Comparison of ENCODE assay signal across 8 cellular contexts in the genomic region with DNA sequence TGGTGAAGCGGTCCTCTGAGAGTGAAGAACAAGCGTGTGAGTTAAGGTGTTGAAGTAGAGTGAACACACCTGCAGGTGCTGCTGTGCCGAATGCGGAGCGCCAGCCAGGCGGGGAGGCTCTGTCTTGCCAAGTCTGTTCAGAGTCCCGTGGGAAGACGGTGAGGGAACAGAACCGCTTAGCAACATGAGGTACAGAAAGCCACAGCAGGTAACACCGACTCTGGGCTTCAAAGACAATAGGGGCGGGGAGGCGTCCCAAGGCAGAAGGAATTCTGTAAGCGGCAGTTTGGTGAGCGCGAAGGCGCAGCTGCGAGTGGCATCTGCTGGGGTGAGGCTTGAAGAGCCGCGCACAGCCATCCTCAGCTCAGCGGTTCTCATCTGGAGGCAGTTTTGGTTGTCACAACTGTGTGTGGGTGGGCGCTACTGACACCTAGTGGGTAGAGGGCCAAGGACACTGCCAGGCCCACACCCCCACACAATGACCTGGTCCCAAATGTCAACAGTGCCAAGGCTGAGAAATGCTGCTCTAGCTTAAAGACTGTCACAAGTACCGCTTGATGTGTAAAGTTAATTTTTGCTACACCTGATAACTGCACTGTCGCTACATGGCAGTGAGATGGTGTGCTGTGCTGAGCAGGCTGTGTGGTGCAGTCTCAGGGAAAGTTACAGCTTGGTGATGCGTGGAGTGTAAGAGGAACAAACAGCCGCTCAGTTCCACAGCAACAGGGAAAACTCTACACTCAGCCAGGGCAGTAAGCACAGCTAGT.
DNase-seq lines count a peak whose midpoint lies in the region; ATAC-seq and TF ChIP-seq lines count a peak whose summit lies in the region.

No MANE protein-coding gene starts in this region.

- no peak overlapping the region for H2BK5ac ChIP-seq in IMR-90 (ENCODE audit: low read depth, low read length, poor library complexity, severe bottlenecking)

- no peak overlapping the region for H3K4ac ChIP-seq in IMR-90 (ENCODE audit: low read depth, low read length)

- no peak overlapping the region for H3K23ac ChIP-seq in IMR-90 (ENCODE audit: low read depth, low read length)

- in situ Hi-C loops in IMR-90 (cut with MboI; ENCODE audit: low sequenced_read_pairs) = no loop called here

- H3K4me3 ChIP-seq in IMR-90 (ENCODE audit: insufficient read depth, low read depth, low read length) (no peak overlapping the region), SK-N-SH (ENCODE audit: low read depth in 2 of 2, low read length in 1 of 2) (no peak overlapping the region; a peak in 1 of 4 replicates), esophagus squamous epithelium (no peak overlapping the region), osteoblast (ENCODE audit: insufficient read depth, low read length) (no peak overlapping the region)

- TF ChIP-seq POLR2A in IMR-90 (IDR thresholded peaks at IDR 0.05; ENCODE audit: low read depth, low read length) = no peak
- no peak for TF ChIP-seq POLR2A in esophagus squamous epithelium (IDR thresholded peaks at IDR 0.05)

- H3K56ac ChIP-seq in IMR-90 (ENCODE audit: extremely low read depth, insufficient read depth, low read length) = no peak overlapping the region

- intact Hi-C loops in IMR-90 (cut with micrococcal nuclease) (no loop called here), esophagus squamous epithelium (cut with DNase I) (no loop called here)

- H2AK9ac ChIP-seq in IMR-90 (replicated peaks; ENCODE audit: low read depth, low read length, poor library complexity) = peak overlapping the region; percentile 0

- H3K9me3 ChIP-seq in IMR-90 (ENCODE audit: control insufficient read depth, insufficient read depth, low read length) (no peaks in the 10 kb centered on the region; the same call in 1 of the 2 replicates), SK-N-SH (no peaks in the 10 kb centered on the region), esophagus squamous epithelium (no peaks in the 10 kb centered on the region), osteoblast (ENCODE audit: low read depth, low read length) (no peaks in the 10 kb centered on the region)

- no peak overlapping the region for H2BK15ac ChIP-seq in IMR-90 (ENCODE audit: low read depth, low read length)

- no peak overlapping the region for H4K91ac ChIP-seq in IMR-90 (ENCODE audit: insufficient read depth, low read depth, low read length)

- no peak overlapping the region for H2AK5ac ChIP-seq in IMR-90 (ENCODE audit: low read depth, low read length)

- peak overlapping the region; percentile 15 for H2AFZ ChIP-seq in IMR-90 (replicated peaks; ENCODE audit: low read length, poor library complexity)
- no peak overlapping the region for H2AFZ ChIP-seq in SK-N-SH (ENCODE audit: low read depth)
- no peak overlapping the region for H2AFZ ChIP-seq in osteoblast (ENCODE audit: low read length)

- TF ChIP-seq EP300 in SK-N-SH (IDR thresholded peaks at IDR 0.05; ENCODE audit: borderline replicate concordance in 1 of 2, low read depth in 1 of 2, low read length in 1 of 2) = no peak

- no peak overlapping the region for H2BK20ac ChIP-seq in IMR-90 (ENCODE audit: low read depth, low read length)

- H3K4me2 ChIP-seq in IMR-90 (ENCODE audit: low read depth, low read length) (no peak overlapping the region), SK-N-SH (no peak overlapping the region), osteoblast (ENCODE audit: insufficient read depth, low read length) (no peak overlapping the region)

- no peaks in the 10 kb centered on the region for H4K20me1 ChIP-seq in IMR-90 (ENCODE audit: insufficient read depth, low read length)
- no peaks in the 10 kb centered on the region for H4K20me1 ChIP-seq in SK-N-SH (ENCODE audit: insufficient read depth)
- no peaks in the 10 kb centered on the region for H4K20me1 ChIP-seq in osteoblast (ENCODE audit: insufficient read depth, low read length)

- no peak overlapping the region for H3K9ac ChIP-seq in IMR-90 (ENCODE audit: low read depth, low read length)
- no peak overlapping the region for H3K9ac ChIP-seq in SK-N-SH

- no peak overlapping the region for H2BK120ac ChIP-seq in IMR-90 (ENCODE audit: low read depth, low read length)

- no TSS peak for BruUV-seq in IMR-90 (replicated peaks; lab: Mats Ljungman, UMichigan)

- H3K27ac ChIP-seq in IMR-90 (ENCODE audit: insufficient read depth, low read length) (no peak overlapping the region), SK-N-SH (ENCODE audit: low read depth in 2 of 2, low read length in 1 of 2) (no peak overlapping the region), esophagus squamous epithelium (no peak overlapping the region), osteoblast (ENCODE audit: low read depth, low read length) (no peak overlapping the region)

- H3K9me2 ChIP-seq in SK-N-SH = no peaks in the 10 kb centered on the region

- peak; percentile 4 for DNase-seq in NCI-H146 (lab: John Stamatoyannopoulos, UW)
- DNase-seq in NCI-H146 treated with DMSO at 0.1 percent for 48 hours (lab: John Stamatoyannopoulos, UW; ENCODE audit: unreplicated experiment) = no peak
- DNase-seq in GM19240 (ENCODE audit: insufficient read length, low spot score) = peak; percentile 11
- DNase-seq in IMR-90 = no peak
- DNase-seq in SK-N-SH = peak; percentile 74
- DNase-seq in esophagus squamous epithelium (lab: John Stamatoyannopoulos, UW) = no peak
- DNase-seq in osteoblast (ENCODE audit: insufficient read length, low spot score, missing footprints) = no peak
- no peak for DNase-seq in central memory CD4-positive, alpha-beta T cell

- H3K27me3 ChIP-seq in IMR-90 (ENCODE audit: control insufficient read depth, insufficient read depth, low read length) (no peaks in the 10 kb centered on the region), SK-N-SH (ENCODE audit: insufficient read depth) (no peaks in the 10 kb centered on the region), esophagus squamous epithelium (no peaks in the 10 kb centered on the region), osteoblast (ENCODE audit: insufficient read depth, low read length) (no peaks in the 10 kb centered on the region)

- H3K4me1 ChIP-seq in IMR-90 (ENCODE audit: control insufficient read depth, insufficient read depth, low read length) (no peaks in the 10 kb centered on the region), SK-N-SH (ENCODE audit: control insufficient read depth in 1 of 2, insufficient read depth in 2 of 2, low read depth in 1 of 2, low read length in 1 of 2) (no peaks in the 10 kb centered on the region), esophagus squamous epithelium (no peaks in the 10 kb centered on the region), osteoblast (ENCODE audit: insufficient read depth, low read length) (no peaks in the 10 kb centered on the region)

- no peaks in the 10 kb centered on the region for H3F3A ChIP-seq in SK-N-SH (replicated peaks; ENCODE audit: insufficient read depth)

- H3K36me3 ChIP-seq in IMR-90 (ENCODE audit: control insufficient read depth, insufficient read depth, low read length) (peaks cover 24% of the 10 kb centered on the region), SK-N-SH (replicated peaks in 1 of 2; ENCODE audit: control insufficient read depth in 1 of 2, insufficient read depth in 2 of 2, low read length in 1 of 2) (peaks cover 0 to 33% of the 10 kb centered on the region in 2 experiments), esophagus squamous epithelium (peaks cover 0 to 71% (median 0%) of the 10 kb centered on the region in 3 donors), osteoblast (ENCODE audit: insufficient read depth, low read length) (no peaks in the 10 kb centered on the region)

- dilution Hi-C loops in IMR-90 (cut with HindIII; ENCODE audit: low sequenced_read_pairs, unreplicated experiment) = no loop called here

- no peaks in the 10 kb centered on the region for H3K79me1 ChIP-seq in IMR-90 (ENCODE audit: low read depth in 1 of 2, low read length in 2 of 2)

- peak; percentile 71 for ATAC-seq in IMR-90 (ENCODE audit: low read depth)

- CTCF ChIA-PET in IMR-90 (lab: Yijun Ruan, JAX) (no interaction called here), SK-N-SH (lab: Yijun Ruan, JAX) (interaction anchor here (0.6 to 1.5 kb wide), 17 partner anchors 9 to 181 kb away, joined by 3 to 5 read pairs (median 4); partner anchors contain the start of gene LTC4S)

- 84% methylated on average over 12 of the region's 25 CpGs; no CpG with 5 or more reads in 1 of the 2 experiments for WGBS in IMR-90 (ENCODE audit: extremely low coverage in 2 of 2, insufficient read length in 1 of 2), 2 experiments
- WGBS in SK-N-SH (ENCODE audit: low lambda C conversion rate) = 95% methylated on average over 19 of the region's 25 CpGs
- 83 to 87% methylated on average over 21 to 23 of the region's 25 CpGs for whole genome bisulfite sequencing in esophagus squamous epithelium, 2 donors

- no peak overlapping the region for H3K18ac ChIP-seq in IMR-90 (ENCODE audit: low read depth, low read length)

- H3K79me2 ChIP-seq in SK-N-SH (ENCODE audit: insufficient read depth) (no peaks in the 10 kb centered on the region), osteoblast (ENCODE audit: insufficient read depth, low read length) (no peaks in the 10 kb centered on the region)

- H3K14ac ChIP-seq in IMR-90 (replicated peaks; ENCODE audit: low read depth, low read length) = no peak overlapping the region

- peak; percentile 19; the same call in 1 of the 2 replicates for TF ChIP-seq CTCF in IMR-90 (conservative IDR thresholded peaks at IDR 0.05; ENCODE audit: low read depth, low read length)
- TF ChIP-seq CTCF in SK-N-SH (IDR thresholded peaks at IDR 0.05) = peak; percentile 48
- TF ChIP-seq CTCF in esophagus squamous epithelium (IDR thresholded peaks at IDR 0.05) = peak in 5 of 6 experiments; percentile 15 to 54 (median 26)
- peak; percentile 25 for TF ChIP-seq CTCF in osteoblast (IDR thresholded peaks at IDR 0.05; ENCODE audit: extremely low read depth, low read depth, low read length)

- POLR2A ChIA-PET in IMR-90 (lab: Charles Lee; ENCODE audit: unreplicated experiment) = no interaction called here
- POLR2A ChIA-PET in SK-N-SH (lab: Yijun Ruan, JAX) = no interaction called here

- H3K9me1 ChIP-seq in IMR-90 (ENCODE audit: insufficient read depth, low read length) = peaks cover 3% of the 10 kb centered on the region; the same call in 1 of the 2 replicates

- TF ChIP-seq RAD21 in IMR-90 (IDR thresholded peaks at IDR 0.05; ENCODE audit: low read length) = no peak
- TF ChIP-seq RAD21 in SK-N-SH (IDR thresholded peaks at IDR 0.05; ENCODE audit: low read length) = peak; percentile 56

- no peak overlapping the region for H4K8ac ChIP-seq in IMR-90 (ENCODE audit: low read depth in 2 of 2, low read length in 2 of 2)

- H4K5ac ChIP-seq in IMR-90 (ENCODE audit: low read depth, low read length) = no peak overlapping the region

TF ChIP-seq in IMR-90, 13 proteins besides CTCF, POLR2A, EP300 and RAD21 (continues in another document):
- TF ChIP-seq RFX5 (IDR thresholded peaks at IDR 0.05; ENCODE audit: low read depth, low read length) (no peak), MAZ (IDR thresholded peaks at IDR 0.05; ENCODE audit: borderline replicate concordance, low read depth, low read length) (no peak), MXI1 (IDR thresholded peaks at IDR 0.05; ENCODE audit: borderline replicate concordance, low read depth, low read length) (no peak)

TF ChIP-seq in SK-N-SH, 30 proteins besides CTCF, POLR2A, EP300 and RAD21 (continues in another document):
- no peak for TF ChIP-seq TCF12 (IDR thresholded peaks at IDR 0.05)

Comparison
In these comparisons a context has a peak if more than half of its experiments do, and no peak if none do; other contexts are left out.
1. DNase-seq: peak in NCI-H146 (single experiment), GM19240 (single experiment) and SK-N-SH (single experiment); none in NCI-H146 treated with DMSO at 0.1 percent for 48 hours (single experiment), IMR-90 (single experiment), esophagus squamous epithelium (single experiment), osteoblast (single experiment) and central memory CD4-positive, alpha-beta T cell (single experiment).
2. Peak in every context shown above with its lines, with median percentiles within 50 percentile points of each other: CTCF ChIP-seq.